Comparison of ENCODE assay signal across 20 cellular contexts in the genomic region with DNA sequence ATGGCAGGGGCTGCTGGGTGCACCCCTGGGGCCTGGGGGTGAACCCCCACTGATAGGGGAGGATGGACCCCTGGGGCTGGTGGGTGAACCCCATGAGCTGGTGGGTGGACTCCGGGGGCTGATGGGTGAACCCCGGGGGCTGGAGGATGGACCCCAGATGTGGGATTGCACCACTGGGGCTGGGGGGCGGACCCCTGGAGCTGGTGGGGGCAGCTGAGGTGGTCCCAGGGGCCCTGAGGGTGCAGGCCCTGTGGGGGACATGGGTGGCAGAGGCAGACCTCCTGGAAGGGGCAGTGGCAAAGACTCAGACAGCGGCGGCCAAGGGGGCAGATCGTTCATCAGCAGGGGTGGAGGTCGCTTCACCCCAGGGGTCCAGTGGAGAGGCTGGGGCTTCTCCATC.
"Had no signal": no experiment of that assay in that cellular context is flagged by ENCODE, and none has a peak within 500 bp of the region (broad histone marks: within the 10 kb centered on the region; RNA-seq: fewer than 3 reads in every experiment).

No MANE protein-coding gene starts in this region.

- H3K36me3 ChIP-seq: esophagus muscularis mucosa, gastrocnemius medialis, heart right ventricle, pancreas, tibial nerve had no signal

- ATAC-seq: gastrocnemius medialis, left lobe of liver, mucosa of descending colon, pancreas, right cardiac atrium had no signal

- DNase-seq: effector memory CD4-positive, alpha-beta T cell; gastrocnemius medialis; heart right ventricle; hypothalamus; mammary epithelial cell; mucosa of descending colon; naive thymus-derived CD8-positive, alpha-beta T cell; small intestine; stimulated activated CD4-positive, alpha-beta T cell treated with anti-CD3 and anti-CD28 coated beads, Interleukin-2, amount 100 ng/mL, for 48 hours; testis had no signal

- H3K27me3 ChIP-seq: gastrocnemius medialis, pancreas, testis, tibial nerve had no signal

- H3K4me1 ChIP-seq: esophagus muscularis mucosa, gastrocnemius medialis, heart right ventricle, pancreas, testis, tibial nerve had no signal

- H3K9me3 ChIP-seq: gastrocnemius medialis, mucosa of descending colon, pancreas, testis had no signal

- H3K4me3 Mint-ChIP-seq: naive thymus-derived CD8-positive, alpha-beta T cell; stimulated activated naive CD8-positive, alpha-beta T cell treated with anti-CD3 and anti-CD28 coated beads, Interleukin-15, Interleukin-2, amounts not matched to agents 100 ng/mL and 50 ng/mL, for 24 hours had no signal

- FAIRE-seq: islet of Langerhans, pancreas, small intestine, urothelium cell line had no signal

- H3K4me3 ChIP-seq: esophagus muscularis mucosa, gastrocnemius medialis, heart right ventricle, mucosa of descending colon, pancreas, testis, tibial nerve had no signal

- H3K27ac ChIP-seq: epithelial cell of prostate, esophagus muscularis mucosa, gastrocnemius medialis, heart right ventricle, pancreas, testis, tibial nerve had no signal

- H3K27me3 Mint-ChIP-seq: stimulated activated naive CD8-positive, alpha-beta T cell treated with anti-CD3 and anti-CD28 coated beads, Interleukin-15, Interleukin-2, amounts not matched to agents 100 ng/mL and 50 ng/mL, for 24 hours had no signal

- H3K27ac Mint-ChIP-seq: naive thymus-derived CD8-positive, alpha-beta T cell; progenitor cell of endocrine pancreas; stimulated activated naive CD8-positive, alpha-beta T cell treated with anti-CD3 and anti-CD28 coated beads, Interleukin-15, Interleukin-2, amounts not matched to agents 100 ng/mL and 50 ng/mL, for 24 hours had no signal
